In genomic region chr2:70946832-70947442, GRCh38 we compare ENCODE assay signal across 9 cellular contexts. TPM values are rescaled to one million over a fixed set of nuclear protein-coding genes. Genes with fewer than 3 reads are reported as not detected.
DNase-seq lines count a peak whose midpoint lies in the region; ATAC-seq, FAIRE-seq and TF ChIP-seq lines count a peak whose summit lies in the region.
"Had no signal": no experiment of that assay in that cellular context is flagged by ENCODE, and none has a peak within 500 bp of the region (broad histone marks: within the 10 kb centered on the region; RNA-seq: fewer than 3 reads in every experiment).

No MANE protein-coding gene starts in this region.

- H3K4me3 Mint-ChIP-seq in T-helper 17 cell, result no peak overlapping the region

- DNase-seq in NCI-H1417 (lab: John Stamatoyannopoulos, UW), result peak; percentile 45 to 91 (median 76)
- DNase-seq in NCI-H1417 treated with DMSO at 0.1 percent for 48 hours (lab: John Stamatoyannopoulos, UW), result no peak
- peak; percentile 22 for DNase-seq in NCI-H1436 treated with DMSO at 0.1 percent for 48 hours (lab: John Stamatoyannopoulos, UW)
- peak in 1 of 3 donors; percentile 22 for DNase-seq in T-helper 17 cell
- peak; percentile 59 for DNase-seq in bronchial epithelial cell (ENCODE audit: low read depth)
- DNase-seq in left colon, result peak; percentile 17 to 54
- DNase-seq in stimulated activated CD4-positive, alpha-beta T cell treated with anti-CD3 and anti-CD28 coated beads, Interleukin-4, amount 100 ng/mL, for 4 hours, result peak; percentile 17 to 27

- no peak overlapping the region for H3K4me3 ChIP-seq in bronchial epithelial cell (ENCODE audit: low read depth, low read length)

- H3K36me3 ChIP-seq in bronchial epithelial cell (ENCODE audit: control insufficient read depth, insufficient read depth, low read length), result no peaks in the 10 kb centered on the region

- H3K4me1 Mint-ChIP-seq in T-helper 17 cell, result peaks cover 11% of the 10 kb centered on the region

- TF ChIP-seq CTCF in bronchial epithelial cell (IDR thresholded peaks at IDR 0.05; ENCODE audit: insufficient read depth, low read length, severe bottlenecking), result peak; percentile 72

- no peaks in the 10 kb centered on the region for H3K9me3 ChIP-seq in T-helper 17 cell (ENCODE audit: control insufficient read depth, low read length, poor library complexity, severe bottlenecking)

- H3K27ac Mint-ChIP-seq in T-helper 17 cell, result no peak overlapping the region

- H3K36me3 Mint-ChIP-seq in T-helper 17 cell (ENCODE audit: low read depth), result no peaks in the 10 kb centered on the region

- no peak for TF ChIP-seq POLR2A in GM18505 (IDR thresholded peaks at IDR 0.05; ENCODE audit: borderline replicate concordance, extremely low read depth, insufficient read depth, insufficient read length)

- ATAC-seq in T-helper 17 cell (peak; percentile 49), left colon (peak; percentile 61), GM18505 (IDR thresholded peaks at IDR 0.05; ENCODE audit: unreplicated experiment) (no peak)

- H3K27me3 ChIP-seq in bronchial epithelial cell (ENCODE audit: control insufficient read depth, insufficient read depth, low read length), result no peaks in the 10 kb centered on the region

- intact Hi-C loops in left colon (cut with DNase I, micrococcal nuclease), result loop anchor here in 1 of 2 donors (5.0 to 10.0 kb wide), 2 partner anchors 75 to 162 kb away; no protein-coding TSS in a partner anchor

- peak; percentile 13 for FAIRE-seq in bronchial epithelial cell (lab: Jason Lieb, UNC)
- FAIRE-seq: A204.1 had no signal

- peaks cover 28% of the 10 kb centered on the region for H3K27me3 Mint-ChIP-seq in T-helper 17 cell

RNA-seq across cellular contexts. Expression of gene ATP6V1B1, which starts 11.2 kb away (rescaled TPM):
- not detected for total RNA-seq in T-helper 17 cell
- 0.64 TPM in 1 of 2 replicates, not detected in the other for total RNA-seq in bronchial epithelial cell
- total RNA-seq in left colon, result not detected

RNA-seq across cellular contexts. Expression of gene ANKRD53, which starts 31.5 kb away (rescaled TPM):
- total RNA-seq in T-helper 17 cell, result under 1 TPM; 0.34 to 0.80 TPM
- total RNA-seq in bronchial epithelial cell, result not detected in 2 replicates
- total RNA-seq in left colon, result under 1 TPM; 0.61 to 0.70 TPM

RNA-seq across cellular contexts. Expression of gene VAX2, which starts 46.6 kb away (rescaled TPM):
- not detected for total RNA-seq in T-helper 17 cell
- total RNA-seq in bronchial epithelial cell, result 0.13 TPM in 1 of 2 replicates, not detected in the other
- total RNA-seq in left colon, result not detected

RNA-seq across cellular contexts. Expression of gene TEX261, which starts 47.7 kb away (rescaled TPM):
- total RNA-seq in T-helper 17 cell, result 10 to 100 TPM; 30.0 to 31.3 TPM
- total RNA-seq in bronchial epithelial cell, result 11.1 and 14.1 TPM in 2 replicates
- 10 to 100 TPM; 42.1 to 50.4 TPM for total RNA-seq in left colon
